Comparison of ENCODE assay signal across 8 cellular contexts in genomic region chr12:14961466-14962155, GRCh38. TPM values are rescaled to one million over a fixed set of nuclear protein-coding genes. Genes with fewer than 3 reads are reported as not detected.
A peak's percentile ranks its signal among the peaks of the same experiment; 100 is the strongest.
DNase-seq lines count a peak whose midpoint lies in the region; FAIRE-seq and TF ChIP-seq lines count a peak whose summit lies in the region.

TSS of gene ARHGDIB (minus strand) at chr12:14961601. CDS start at chr12:14950712, 10,889 bp downstream.

- peak; percentile 56 for FAIRE-seq in urothelium cell line (lab: Jason Lieb, UNC)

- CTCF ChIA-PET in HEK293T (lab: Yijun Ruan, JAX) = no interaction called here

- peaks cover 70 to 89% of the 10 kb centered on the region in 2 experiments for H3K4me1 ChIP-seq in neutrophil (ENCODE audit: control insufficient read depth in 1 of 2, insufficient read depth in 1 of 2, low read depth in 1 of 2, low read length in 1 of 2)

- H3K27ac ChIP-seq in neutrophil = peak within 1 kb of the TSS; percentile 95

- POLR2A ChIA-PET in HEK293T (lab: Yijun Ruan, JAX) = no interaction called here

- no peaks in the 10 kb centered on the region for H3K27me3 ChIP-seq in neutrophil

- DNase-seq in CD1c-positive myeloid dendritic cell (ENCODE audit: extremely low spot score) (peak; percentile 85), GM20000 (ENCODE audit: low spot score) (peak; percentile 46), HT-29 (ENCODE audit: low spot score) (no peak), urothelium cell line (ENCODE audit: low spot score) (no peak), HEK293T (ENCODE audit: extremely low spot score) (no peak)
- peak; percentile 70 for DNase-seq in activated CD4-positive, alpha-beta T cell treated with anti-CD3 and anti-CD28 coated beads for 1 hour
- DNase-seq in effector CD4-positive, alpha-beta T cell = peak; percentile 84

- no peaks in the 10 kb centered on the region for H3K9me3 ChIP-seq in neutrophil

- H3K36me3 ChIP-seq in neutrophil = peaks cover 7% of the 10 kb centered on the region

- TF ChIP-seq CTCF in GM20000 (IDR thresholded peaks at IDR 0.05; ENCODE audit: extremely low read depth, missing control alignments) = no peak
- no peak for TF ChIP-seq CTCF in neutrophil (IDR thresholded peaks at IDR 0.05)

- peak within 1 kb of the TSS; percentile 87 to 93 for H3K4me3 ChIP-seq in neutrophil (ENCODE audit: low read depth in 1 of 2, low read length in 1 of 2)

TF ChIP-seq in HEK293T, 16 proteins besides CTCF, POLR2A, EP300 and RAD21:
- no peak for TF ChIP-seq LEF1 (IDR thresholded peaks at IDR 0.05; ENCODE audit: borderline replicate concordance)
- no peak for TF ChIP-seq BHLHE40 (IDR thresholded peaks at IDR 0.05; ENCODE audit: borderline replicate concordance)
- no peak for TF ChIP-seq SUZ12 (IDR thresholded peaks at IDR 0.05)
- no peak for TF ChIP-seq FOXK2 (IDR thresholded peaks at IDR 0.05)
- TF ChIP-seq TARDBP (IDR thresholded peaks at IDR 0.05) = no peak
- TF ChIP-seq ARNT (IDR thresholded peaks at IDR 0.05) = no peak
- TF ChIP-seq FOXA1 (IDR thresholded peaks at IDR 0.05) = no peak
- TF ChIP-seq PKNOX1 (IDR thresholded peaks at IDR 0.05) = no peak
- no peak for TF ChIP-seq L3MBTL2 (conservative IDR thresholded peaks at IDR 0.05)
- no peak for TF ChIP-seq NFRKB (IDR thresholded peaks at IDR 0.05)
- TF ChIP-seq ZNF384 (IDR thresholded peaks at IDR 0.05) = no peak
- TF ChIP-seq HDGF (IDR thresholded peaks at IDR 0.05; ENCODE audit: borderline replicate concordance) = no peak
- TF ChIP-seq CTBP1 (IDR thresholded peaks at IDR 0.05; ENCODE audit: borderline replicate concordance) = no peak
- TF ChIP-seq FOXM1 (IDR thresholded peaks at IDR 0.05; ENCODE audit: borderline replicate concordance) = no peak

RNA-seq across cellular contexts. Expression of gene ARHGDIB, which starts in this region (rescaled TPM):
- total RNA-seq in HT-29 (2014; rRNA removed; shearing (Covaris generic)) = 42.2 and 46.1 TPM in 2 replicates

Comparison
In these comparisons a context has a peak if more than half of its experiments do, and no peak if none do; other contexts are left out.
1. DNase-seq: peak in CD1c-positive myeloid dendritic cell (single experiment), GM20000 (single experiment), activated CD4-positive, alpha-beta T cell treated with anti-CD3 and anti-CD28 coated beads for 1 hour (single experiment) and effector CD4-positive, alpha-beta T cell (single experiment); none in HT-29 (single experiment), urothelium cell line (single experiment) and HEK293T (single experiment).